Comparison of ENCODE assay signal across 16 cellular contexts in genomic region chr2:8606649-8607550, GRCh38.
DNase-seq lines count a peak whose midpoint lies in the region; ATAC-seq, FAIRE-seq and TF ChIP-seq lines count a peak whose summit lies in the region.
"Had no signal": no experiment of that assay in that cellular context is flagged by ENCODE, and none has a peak within 500 bp of the region (broad histone marks: within the 10 kb centered on the region; RNA-seq: fewer than 3 reads in every experiment).

No MANE protein-coding gene starts in this region.

- FAIRE-seq in GM12891 (lab: Jason Lieb, UNC) = peak; percentile 64

- CTCF ChIA-PET in RWPE1 (lab: Yijun Ruan, JAX) = interaction anchor here (0.6 to 0.7 kb wide), 3 partner anchors 9 to 1572 kb away, joined by 3 read pairs; no protein-coding TSS in a partner anchor

- POLR2A ChIA-PET in RWPE1 (lab: Yijun Ruan, JAX; ENCODE audit: low non-redundant PET) = no interaction called here

- no peak for TF ChIP-seq CTCF in VCaP (conservative IDR thresholded peaks at IDR 0.05)
- TF ChIP-seq CTCF in RWPE1 (conservative IDR thresholded peaks at IDR 0.05; ENCODE audit: low read depth) = no peak

- ATAC-seq in GM19467 (IDR thresholded peaks at IDR 0.05; ENCODE audit: unreplicated experiment) (peak; percentile 18), HG02970 (IDR thresholded peaks at IDR 0.05; ENCODE audit: low FRiP score, unreplicated experiment) (peak; percentile 9)
- ATAC-seq: activated CD4-positive, alpha-beta T cell treated with anti-CD3 and anti-CD28 coated beads for 36 hours had no signal

- no peak for TF ChIP-seq POLR2A in GM12891 (IDR thresholded peaks at IDR 0.05; ENCODE audit: low read depth, low read length)

- DNase-seq in GM12891 (ENCODE audit: insufficient read length, low spot score) = no peak
- no peak for DNase-seq in NCI-H2029 (lab: John Stamatoyannopoulos, UW)
- no peak for DNase-seq in A172 (ENCODE audit: low spot score)
- DNase-seq in glomerular visceral epithelial cell (ENCODE audit: extremely low spot score) = no peak
- no peak for DNase-seq in RWPE1 (ENCODE audit: low spot score)
- DNase-seq: activated CD4-positive, alpha-beta T cell treated with anti-CD3 and anti-CD28 coated beads for 36 hours; activated naive CD4-positive, alpha-beta T cell treated with anti-CD3 and anti-CD28 coated beads for 36 hours; KBM-7; NCI-H446; SJCRH30 had no signal

- H3K27ac ChIP-seq in VCaP = peak overlapping the region; percentile 63
- no peak overlapping the region for H3K27ac ChIP-seq in RWPE1
- H3K27ac ChIP-seq: BLaER1, coronary artery, SJCRH30, upper lobe of left lung had no signal

TF ChIP-seq in GM12891, 5 proteins besides CTCF, POLR2A, EP300 and RAD21:
- TF ChIP-seq TAF1 (IDR thresholded peaks at IDR 0.05; ENCODE audit: low read depth, low read length) (no peak), POU2F2 (IDR thresholded peaks at IDR 0.05; ENCODE audit: low read depth, low read length) (no peak), SPI1 (IDR thresholded peaks at IDR 0.05; ENCODE audit: low read depth, low read length) (peak; percentile 68), POLR2AphosphoS5 (IDR thresholded peaks at IDR 0.05; ENCODE audit: low read depth, low read length) (no peak)
